ENCODE assay signal across 8 cellular contexts in genomic region chr6:152124432-152125074, GRCh38.
DNase-seq lines count a peak whose midpoint lies in the region; ATAC-seq, FAIRE-seq and TF ChIP-seq lines count a peak whose summit lies in the region.

No MANE protein-coding gene starts in this region.

- in situ Hi-C loops in GM12878 (cut with MboI), result loop anchor here (5.0 to 10.0 kb wide), 2 partner anchors 360 to 432 kb away; no protein-coding TSS in a partner anchor

- intact Hi-C loops in GM12878 (cut with micrococcal nuclease; ENCODE audit: unreplicated experiment), result loop anchor here (1.0 to 5.0 kb wide), 4 partner anchors 143 to 449 kb away; no protein-coding TSS in a partner anchor
- intact Hi-C loops in thyroid gland (cut with DNase I), result loop anchor here (10.0 kb wide), 1 partner anchor 360 kb away; no protein-coding TSS in a partner anchor

- DNase-seq in NOMO-1 treated with DMSO at 0.1 percent for 48 hours (lab: John Stamatoyannopoulos, UW; ENCODE audit: unreplicated experiment), result peak; percentile 22
- no peak for DNase-seq in NOMO-1 treated with dmso at 0.1 percent for 144 hours (lab: John Stamatoyannopoulos, UW; ENCODE audit: unreplicated experiment)
- DNase-seq in H9, result no peak
- peak; percentile 89 for DNase-seq in NCI-H146 treated with DMSO at 0.1 percent for 48 hours (lab: John Stamatoyannopoulos, UW; ENCODE audit: unreplicated experiment)
- no peak for DNase-seq in GM12878 (ENCODE audit: low read depth, low spot score)
- DNase-seq in immature natural killer cell, result peak in 2 of 3 donors; percentile 9 to 16
- DNase-seq in thyroid gland, result no peak

- H3K4ac ChIP-seq in H9 (ENCODE audit: low read depth, low read length), result no peak overlapping the region

- H3K9me3 ChIP-seq in H9 (ENCODE audit: control insufficient read depth, low read depth, low read length), result no peaks in the 10 kb centered on the region
- H3K9me3 ChIP-seq in GM12878 (replicated peaks; ENCODE audit: control insufficient read depth, insufficient read depth, low read length), result no peaks in the 10 kb centered on the region
- no peaks in the 10 kb centered on the region for H3K9me3 ChIP-seq in thyroid gland

- BruUV-seq in GM12878 (replicated peaks; lab: Mats Ljungman, UMichigan), result no TSS peak

- no peak overlapping the region for H3K27ac ChIP-seq in H9 (ENCODE audit: insufficient read length, low read depth, low read length)
- no peak overlapping the region for H3K27ac ChIP-seq in GM12878 (ENCODE audit: control insufficient read depth, insufficient read depth)
- H3K27ac ChIP-seq in thyroid gland, result no peak overlapping the region

- no peak overlapping the region for H4K8ac ChIP-seq in H9 (replicated peaks; ENCODE audit: insufficient read length, low read depth, low read length)

- H3K36me3 Mint-ChIP-seq in H9 (ENCODE audit: insufficient read depth in 1 of 3, low read depth in 3 of 3), result no peaks in the 10 kb centered on the region
- peaks cover 27 to 50% (median 50%) of the 10 kb centered on the region in 3 donors for H3K36me3 Mint-ChIP-seq in immature natural killer cell

- H2BK20ac ChIP-seq in H9 (ENCODE audit: low read depth, low read length, poor library complexity, severe bottlenecking), result no peak overlapping the region

- H3K23me2 ChIP-seq in H9 (ENCODE audit: insufficient read length, low read depth, low read length, poor library complexity, severe bottlenecking), result peaks cover 2% of the 10 kb centered on the region

- no peak overlapping the region for H3T11ph ChIP-seq in H9 (ENCODE audit: low read length)

- no peak overlapping the region for H2BK5ac ChIP-seq in H9 (ENCODE audit: insufficient read length, low read length)

- no peak overlapping the region for H3K9ac ChIP-seq in H9 (ENCODE audit: extremely low read depth, insufficient read length, low read length)
- H3K9ac ChIP-seq in GM12878 (ENCODE audit: control insufficient read depth, insufficient read depth, low read length), result no peak overlapping the region

- H3K18ac ChIP-seq in H9 (ENCODE audit: insufficient read length, low read depth, low read length), result no peak overlapping the region

- no peak for TF ChIP-seq EP300 in GM12878 (IDR thresholded peaks at IDR 0.05; ENCODE audit: borderline replicate concordance in 1 of 2, control insufficient read depth in 1 of 2, low read depth in 2 of 2, low read length in 2 of 2)

- H2AK5ac ChIP-seq in H9 (ENCODE audit: insufficient read length, low read length), result no peak overlapping the region

- ATAC-seq in GM12878 (peak; percentile 82), HG03097 (IDR thresholded peaks at IDR 0.05; ENCODE audit: low FRiP score, unreplicated experiment) (no peak)

- POLR2A ChIA-PET in GM12878 (lab: Charles Lee), result interaction anchor here (0.8 to 1.4 kb wide), 2 partner anchors 449 to 673 kb away, joined by 3 read pairs; partner anchors contain the start of gene RMND1

- WGBS in H9 (ENCODE audit: extremely low coverage, insufficient read length, low lambda C conversion rate), result no CpG with 5 or more reads among the region's 3 CpGs
- 64% methylated on average over 3 of the region's 3 CpGs for WGBS in GM12878 (ENCODE audit: insufficient coverage, insufficient replicate concordance, low lambda C conversion rate, missing lambda C conversion rate)
- WGBS in thyroid gland, 2 donors, result 46 to 54% methylated on average over 3 of the region's 3 CpGs

- no peak overlapping the region for H2BK120ac ChIP-seq in H9 (ENCODE audit: low read depth, low read length, poor library complexity, severe bottlenecking)

- no peaks in the 10 kb centered on the region for H3K27me3 Mint-ChIP-seq in H9 (ENCODE audit: low read depth)
- H3K27me3 Mint-ChIP-seq in immature natural killer cell (ENCODE audit: low read depth in 3 of 3), result peaks cover 0 to 5% (median 0%) of the 10 kb centered on the region in 3 donors

- peak; percentile 76 for FAIRE-seq in GM12878 (lab: Jason Lieb, UNC)

- H3K4me3 Mint-ChIP-seq in H9 (no peak overlapping the region), immature natural killer cell (no peak overlapping the region)

- no peaks in the 10 kb centered on the region for H4K20me1 ChIP-seq in H9 (ENCODE audit: control insufficient read depth, insufficient read depth, insufficient read length)
- no peaks in the 10 kb centered on the region for H4K20me1 ChIP-seq in GM12878 (ENCODE audit: control insufficient read depth, insufficient read depth)

- peak; percentile 82 for TF ChIP-seq CTCF in H9 (conservative IDR thresholded peaks at IDR 0.05)
- TF ChIP-seq CTCF in GM12878 (IDR thresholded peaks at IDR 0.05 in 2 of 3, conservative IDR thresholded peaks at IDR 0.05 in 1 of 3; ENCODE audit: control insufficient read depth in 2 of 3, extremely low read depth in 1 of 3, insufficient read depth in 1 of 3, low read depth in 3 of 3, low read length in 3 of 3), result peak; percentile 57 to 63 (median 58); a peak in 5 of 6 replicates
- peak; percentile 40 to 90 (median 77) for TF ChIP-seq CTCF in thyroid gland (IDR thresholded peaks at IDR 0.05)

- no peak overlapping the region for H4K5ac ChIP-seq in H9 (ENCODE audit: insufficient read length, low read depth, low read length)

- no peaks in the 10 kb centered on the region for H3K79me1 ChIP-seq in H9 (ENCODE audit: insufficient read depth, low read depth, low read length, poor library complexity, severe bottlenecking)

- H2BK15ac ChIP-seq in H9 (ENCODE audit: low read depth, low read length), result no peak overlapping the region

- no peaks in the 10 kb centered on the region for H3K9me3 Mint-ChIP-seq in H9
- H3K9me3 Mint-ChIP-seq in immature natural killer cell, result no peaks in the 10 kb centered on the region

- H3K4me3 ChIP-seq in GM12878 (no peak overlapping the region), thyroid gland (replicated peaks in 1 of 3) (no peak overlapping the region)

- no peak overlapping the region for H3K23ac ChIP-seq in H9 (ENCODE audit: insufficient read length, low read depth, low read length)

- H3K56ac ChIP-seq in H9 (ENCODE audit: insufficient read length, low read depth, low read length), result no peak overlapping the region

- H3K4me1 ChIP-seq in H9 (ENCODE audit: insufficient read depth, low read length), result no peaks in the 10 kb centered on the region
- H3K4me1 ChIP-seq in GM12878 (ENCODE audit: control insufficient read depth, insufficient read depth, low read length), result no peaks in the 10 kb centered on the region
- H3K4me1 ChIP-seq in thyroid gland, result peaks cover 0 to 4% of the 10 kb centered on the region in 2 donors

- CTCF ChIA-PET in GM12878 (lab: Yijun Ruan, JAX), result interaction anchor here (0.6 to 6.7 kb wide), 50 partner anchors 9 to 683 kb away, joined by 3 to 157 read pairs (median 4); no protein-coding TSS in a partner anchor

- SMC1A ChIA-PET in GM12878 (lab: Charles Lee; ENCODE audit: uncharacterized antibody, unreplicated experiment), result interaction anchor here (0.7 to 8.3 kb wide), 37 partner anchors 10 to 684 kb away, joined by 3 to 131 read pairs (median 4); no protein-coding TSS in a partner anchor

- no peak overlapping the region for H3K14ac ChIP-seq in H9 (ENCODE audit: insufficient read depth, low read length)

- H3K4me1 Mint-ChIP-seq in H9 (no peaks in the 10 kb centered on the region; a peak in 1 of 4 replicates), immature natural killer cell (peaks cover 0 to 1% of the 10 kb centered on the region in 2 donors)

- H3K27me3 ChIP-seq in H9 (ENCODE audit: insufficient read depth, low read length) (no peaks in the 10 kb centered on the region), GM12878 (replicated peaks in 1 of 2; ENCODE audit: control insufficient read depth in 2 of 2, insufficient read depth in 2 of 2, low read length in 1 of 2) (no peaks in the 10 kb centered on the region), thyroid gland (no peaks in the 10 kb centered on the region)

- RAD21 ChIA-PET in GM12878 (lab: Charles Lee; ENCODE audit: unreplicated experiment), result interaction anchor here (0.8 to 4.3 kb wide), 27 partner anchors 9 to 683 kb away, joined by 3 to 87 read pairs (median 4); no protein-coding TSS in a partner anchor

- TF ChIP-seq POLR2A in GM12878 (IDR thresholded peaks at IDR 0.05; ENCODE audit: low read depth, low read length) (no peak), thyroid gland (IDR thresholded peaks at IDR 0.05) (no peak)

- no peak overlapping the region for H2BK12ac ChIP-seq in H9 (ENCODE audit: insufficient read length, low read depth, low read length)

- H3K79me2 ChIP-seq in H9 (ENCODE audit: insufficient read depth, low read length), result no peaks in the 10 kb centered on the region
- no peaks in the 10 kb centered on the region for H3K79me2 ChIP-seq in GM12878 (ENCODE audit: control insufficient read depth, insufficient read depth, low read length)

- peaks cover 0 to 2% of the 10 kb centered on the region in 2 experiments; a peak in 1 of 4 replicates for H3K36me3 ChIP-seq in GM12878 (ENCODE audit: control insufficient read depth in 2 of 2, insufficient read depth in 2 of 2, low read length in 1 of 2)
- peaks cover 47 to 52% of the 10 kb centered on the region in 2 donors for H3K36me3 ChIP-seq in thyroid gland

- peak; percentile 72 for TF ChIP-seq RAD21 in GM12878 (IDR thresholded peaks at IDR 0.05; ENCODE audit: insufficient read depth, low read depth, low read length)

- H2AFZ ChIP-seq in H9 (ENCODE audit: low read length), result no peak overlapping the region
- H2AFZ ChIP-seq in GM12878 (ENCODE audit: control insufficient read depth, low read depth, low read length), result no peak overlapping the region

- no peak overlapping the region for H3K27ac Mint-ChIP-seq in H9
- peak overlapping the region in 5 of 6 donors; percentile 1 to 61 (median 32) for H3K27ac Mint-ChIP-seq in immature natural killer cell

- no peak overlapping the region for H3K4me2 ChIP-seq in H9 (ENCODE audit: insufficient read depth, insufficient read length, low read length)
- no peak overlapping the region for H3K4me2 ChIP-seq in GM12878 (ENCODE audit: control insufficient read depth, insufficient read depth)

- H4K91ac ChIP-seq in H9 (ENCODE audit: insufficient read length, low read depth, low read length), result no peak overlapping the region

TF ChIP-seq in GM12878, 131 proteins besides CTCF, POLR2A, EP300 and RAD21 (continues in another document):
- TF ChIP-seq CBX5 (IDR thresholded peaks at IDR 0.05; ENCODE audit: low read depth) (no peak), TCF3 (IDR thresholded peaks at IDR 0.05; ENCODE audit: borderline replicate concordance, insufficient read depth, low read depth, low read length) (no peak), PAX5 (IDR thresholded peaks at IDR 0.05; ENCODE audit: borderline replicate concordance, low read depth, low read length) (no peak), FOXM1 (IDR thresholded peaks at IDR 0.05; ENCODE audit: low read depth, low read length) (no peak)

Comparison
In these comparisons a context has a peak if more than half of its experiments do, and no peak if none do; other contexts are left out.
1. DNase-seq: peak in NOMO-1 treated with DMSO at 0.1 percent for 48 hours (single experiment), NCI-H146 treated with DMSO at 0.1 percent for 48 hours (single experiment) and immature natural killer cell (2 of 3); none in NOMO-1 treated with dmso at 0.1 percent for 144 hours (single experiment), H9 (single experiment), GM12878 (single experiment) and thyroid gland (0 of 2).
2. H3K27ac Mint-ChIP-seq: peak in immature natural killer cell (5 of 6); none in H9 (0 of 3).
3. Peak in every context shown above with its lines, with median percentiles within 50 percentile points of each other: CTCF ChIP-seq.